1 cellular context compared by ENCODE assay signal in genomic region chr5:91111473-91112238, GRCh38.
TF ChIP-seq lines count a peak whose summit lies in the region.

No MANE protein-coding gene starts in this region.

TF ChIP-seq in IMR-90, 13 proteins besides CTCF, POLR2A, EP300 and RAD21:
- TF ChIP-seq NFE2L2 (IDR thresholded peaks at IDR 0.05; ENCODE audit: low read depth, low read length) (no peak), RCOR1 (IDR thresholded peaks at IDR 0.05; ENCODE audit: insufficient replicate concordance, low read length) (no peak), CHD1 (IDR thresholded peaks at IDR 0.05; ENCODE audit: low read depth, low read length) (no peak), FOS (IDR thresholded peaks at IDR 0.05; ENCODE audit: low read depth, low read length) (no peak), MAFK (IDR thresholded peaks at IDR 0.05; ENCODE audit: low read depth, low read length) (no peak), BHLHE40 (IDR thresholded peaks at IDR 0.05; ENCODE audit: low read depth, low read length) (no peak)
